1 cellular context compared by ENCODE assay signal in the genomic region with DNA sequence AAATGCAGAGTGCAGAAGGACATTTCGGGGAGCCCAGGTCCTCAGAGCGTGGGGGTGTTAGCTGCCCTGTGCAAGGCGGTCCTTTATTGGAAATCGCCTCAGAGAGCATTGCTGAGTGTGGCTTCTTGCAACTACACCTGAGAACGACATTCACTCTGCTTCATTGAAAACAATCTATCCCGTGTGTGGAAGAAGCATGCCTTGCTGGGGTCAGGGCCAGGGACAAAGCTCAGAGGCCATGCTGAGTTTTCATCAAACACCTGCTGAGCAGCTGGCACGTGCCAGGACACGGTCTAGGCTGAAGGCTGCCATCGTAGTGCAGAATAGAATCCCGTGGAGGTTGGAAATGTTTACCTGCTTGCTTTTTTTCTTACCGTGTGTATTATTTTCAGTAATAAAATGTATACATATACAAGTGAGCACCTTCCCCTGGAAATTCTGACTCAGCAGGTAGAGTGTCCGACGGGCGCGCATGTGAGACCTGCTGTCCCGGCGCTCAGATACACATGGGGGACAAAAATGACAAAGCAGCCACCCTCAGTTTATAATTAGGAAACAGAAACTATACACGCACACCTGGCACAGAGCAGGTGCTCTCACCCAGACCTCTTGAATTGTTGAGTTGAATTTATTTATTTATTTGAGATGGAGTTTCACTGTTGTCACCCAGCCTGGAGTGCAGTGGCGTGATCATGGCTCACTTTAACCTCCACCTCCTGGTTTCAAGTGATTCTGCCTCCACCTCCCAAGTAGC.
TF ChIP-seq lines count a peak whose summit lies in the region.

No MANE protein-coding gene starts in this region.

TF ChIP-seq in GM12878, 131 proteins besides CTCF, POLR2A, EP300 and RAD21 (continued from another document and continues in another):
- no peak for TF ChIP-seq MXI1 (IDR thresholded peaks at IDR 0.05; ENCODE audit: low read depth, low read length)
- TF ChIP-seq IKZF1 (conservative IDR thresholded peaks at IDR 0.05), result no peak
- TF ChIP-seq PAX8 (IDR thresholded peaks at IDR 0.05), result no peak
- TF ChIP-seq CREM (IDR thresholded peaks at IDR 0.05; ENCODE audit: low read depth), result 0 out of 2 replicates have a peak, but pooled peaks have one; percentile 7
- TF ChIP-seq TARDBP (IDR thresholded peaks at IDR 0.05; ENCODE audit: borderline replicate concordance), result no peak
- TF ChIP-seq POLR2AphosphoS5 (IDR thresholded peaks at IDR 0.05; ENCODE audit: low read length), result no peak
- peak; percentile 40 for TF ChIP-seq BACH1 (IDR thresholded peaks at IDR 0.05; ENCODE audit: borderline replicate concordance)
- peak; percentile 60; the same call in 1 of the 2 replicates for TF ChIP-seq BCL11A (IDR thresholded peaks at IDR 0.05; ENCODE audit: low read depth, low read length)
- TF ChIP-seq RUNX3 (IDR thresholded peaks at IDR 0.05; ENCODE audit: low read length), result no peak
- 0 out of 2 replicates have a peak, but pooled peaks have one; percentile 18 for TF ChIP-seq GATAD2B (conservative IDR thresholded peaks at IDR 0.05; ENCODE audit: low read depth)
- TF ChIP-seq, protein P1, sequence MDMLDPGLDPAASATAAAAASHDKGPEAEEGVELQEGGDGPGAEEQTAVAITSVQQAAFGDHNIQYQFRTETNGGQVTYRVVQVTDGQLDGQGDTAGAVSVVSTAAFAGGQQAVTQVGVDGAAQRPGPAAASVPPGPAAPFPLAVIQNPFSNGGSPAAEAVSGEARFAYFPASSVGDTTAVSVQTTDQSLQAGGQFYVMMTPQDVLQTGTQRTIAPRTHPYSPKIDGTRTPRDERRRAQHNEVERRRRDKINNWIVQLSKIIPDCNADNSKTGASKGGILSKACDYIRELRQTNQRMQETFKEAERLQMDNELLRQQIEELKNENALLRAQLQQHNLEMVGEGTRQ (IDR thresholded peaks at IDR 0.05; ENCODE audit: borderline replicate concordance, low read depth, low read length), result no peak
- peak; percentile 82; the same call in 1 of the 2 replicates for TF ChIP-seq TCF3 (IDR thresholded peaks at IDR 0.05; ENCODE audit: borderline replicate concordance, insufficient read depth, low read depth, low read length)
- no peak for TF ChIP-seq KAT2A (conservative IDR thresholded peaks at IDR 0.05; ENCODE audit: control insufficient read depth, low read depth, low read length)
- TF ChIP-seq ZNF274 (IDR thresholded peaks at IDR 0.05; ENCODE audit: insufficient read depth, insufficient read length), result no peak
- no peak for TF ChIP-seq DPF2 (IDR thresholded peaks at IDR 0.05)
- TF ChIP-seq NFIC (IDR thresholded peaks at IDR 0.05; ENCODE audit: low read depth, low read length), result no peak
- TF ChIP-seq, protein P2, sequence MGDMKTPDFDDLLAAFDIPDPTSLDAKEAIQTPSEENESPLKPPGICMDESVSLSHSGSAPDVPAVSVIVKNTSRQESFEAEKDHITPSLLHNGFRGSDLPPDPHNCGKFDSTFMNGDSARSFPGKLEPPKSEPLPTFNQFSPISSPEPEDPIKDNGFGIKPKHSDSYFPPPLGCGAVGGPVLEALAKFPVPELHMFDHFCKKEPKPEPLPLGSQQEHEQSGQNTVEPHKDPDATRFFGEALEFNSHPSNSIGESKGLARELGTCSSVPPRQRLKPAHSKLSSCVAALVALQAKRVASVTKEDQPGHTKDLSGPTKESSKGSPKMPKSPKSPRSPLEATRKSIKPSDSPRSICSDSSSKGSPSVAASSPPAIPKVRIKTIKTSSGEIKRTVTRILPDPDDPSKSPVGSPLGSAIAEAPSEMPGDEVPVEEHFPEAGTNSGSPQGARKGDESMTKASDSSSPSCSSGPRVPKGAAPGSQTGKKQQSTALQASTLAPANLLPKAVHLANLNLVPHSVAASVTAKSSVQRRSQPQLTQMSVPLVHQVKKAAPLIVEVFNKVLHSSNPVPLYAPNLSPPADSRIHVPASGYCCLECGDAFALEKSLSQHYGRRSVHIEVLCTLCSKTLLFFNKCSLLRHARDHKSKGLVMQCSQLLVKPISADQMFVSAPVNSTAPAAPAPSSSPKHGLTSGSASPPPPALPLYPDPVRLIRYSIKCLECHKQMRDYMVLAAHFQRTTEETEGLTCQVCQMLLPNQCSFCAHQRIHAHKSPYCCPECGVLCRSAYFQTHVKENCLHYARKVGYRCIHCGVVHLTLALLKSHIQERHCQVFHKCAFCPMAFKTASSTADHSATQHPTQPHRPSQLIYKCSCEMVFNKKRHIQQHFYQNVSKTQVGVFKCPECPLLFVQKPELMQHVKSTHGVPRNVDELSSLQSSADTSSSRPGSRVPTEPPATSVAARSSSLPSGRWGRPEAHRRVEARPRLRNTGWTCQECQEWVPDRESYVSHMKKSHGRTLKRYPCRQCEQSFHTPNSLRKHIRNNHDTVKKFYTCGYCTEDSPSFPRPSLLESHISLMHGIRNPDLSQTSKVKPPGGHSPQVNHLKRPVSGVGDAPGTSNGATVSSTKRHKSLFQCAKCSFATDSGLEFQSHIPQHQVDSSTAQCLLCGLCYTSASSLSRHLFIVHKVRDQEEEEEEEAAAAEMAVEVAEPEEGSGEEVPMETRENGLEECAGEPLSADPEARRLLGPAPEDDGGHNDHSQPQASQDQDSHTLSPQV (IDR thresholded peaks at IDR 0.05), result no peak; the same call in 1 of the 2 replicates
- no peak for TF ChIP-seq ZNF622 (IDR thresholded peaks at IDR 0.05)
- TF ChIP-seq, protein P3, sequence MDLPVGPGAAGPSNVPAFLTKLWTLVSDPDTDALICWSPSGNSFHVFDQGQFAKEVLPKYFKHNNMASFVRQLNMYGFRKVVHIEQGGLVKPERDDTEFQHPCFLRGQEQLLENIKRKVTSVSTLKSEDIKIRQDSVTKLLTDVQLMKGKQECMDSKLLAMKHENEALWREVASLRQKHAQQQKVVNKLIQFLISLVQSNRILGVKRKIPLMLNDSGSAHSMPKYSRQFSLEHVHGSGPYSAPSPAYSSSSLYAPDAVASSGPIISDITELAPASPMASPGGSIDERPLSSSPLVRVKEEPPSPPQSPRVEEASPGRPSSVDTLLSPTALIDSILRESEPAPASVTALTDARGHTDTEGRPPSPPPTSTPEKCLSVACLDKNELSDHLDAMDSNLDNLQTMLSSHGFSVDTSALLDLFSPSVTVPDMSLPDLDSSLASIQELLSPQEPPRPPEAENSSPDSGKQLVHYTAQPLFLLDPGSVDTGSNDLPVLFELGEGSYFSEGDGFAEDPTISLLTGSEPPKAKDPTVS (IDR thresholded peaks at IDR 0.05; ENCODE audit: low read depth, low read length), result no peak
- TF ChIP-seq IRF3 (IDR thresholded peaks at IDR 0.05), result no peak
- TF ChIP-seq SIN3A (IDR thresholded peaks at IDR 0.05; ENCODE audit: low read depth, low read length), result no peak
- TF ChIP-seq ZBTB11 (CRISPR knock-in tag; IDR thresholded peaks at IDR 0.05), result no peak
- 0 out of 2 replicates have a peak, but pooled peaks have one; percentile 19 for TF ChIP-seq FOXM1 (IDR thresholded peaks at IDR 0.05; ENCODE audit: low read depth, low read length)
- no peak for TF ChIP-seq POLR2AphosphoS2 (IDR thresholded peaks at IDR 0.05; ENCODE audit: low read depth, low read length)
- no peak for TF ChIP-seq STAT3 (IDR thresholded peaks at IDR 0.05; ENCODE audit: low read depth, low read length)
- 0 out of 2 replicates have a peak, but pooled peaks have one; percentile 22 for TF ChIP-seq JUND (IDR thresholded peaks at IDR 0.05; ENCODE audit: low read depth, low read length)
- no peak for TF ChIP-seq BRCA1 (IDR thresholded peaks at IDR 0.05; ENCODE audit: low read depth, low read length)
- no peak for TF ChIP-seq TAF1 (IDR thresholded peaks at IDR 0.05; ENCODE audit: borderline replicate concordance, low read depth, low read length)
- TF ChIP-seq CHD4 (IDR thresholded peaks at IDR 0.05), result no peak
- peak; percentile 50; the same call in 1 of the 2 replicates for TF ChIP-seq MEF2A (IDR thresholded peaks at IDR 0.05; ENCODE audit: insufficient read depth, low read depth, low read length)
- TF ChIP-seq CHD2 (IDR thresholded peaks at IDR 0.05; ENCODE audit: borderline replicate concordance, low read depth, low read length), result no peak
- no peak for TF ChIP-seq NR2F1 (conservative IDR thresholded peaks at IDR 0.05)
- TF ChIP-seq HDAC2 (IDR thresholded peaks at IDR 0.05), result no peak
- TF ChIP-seq RCOR1 (conservative IDR thresholded peaks at IDR 0.05; ENCODE audit: low read depth, low read length), result no peak
- no peak for TF ChIP-seq LARP7 (IDR thresholded peaks at IDR 0.05)
- TF ChIP-seq ZBTB4 (CRISPR knock-in tag; IDR thresholded peaks at IDR 0.05), result no peak; the same call in 1 of the 2 replicates
- TF ChIP-seq ZNF24 (IDR thresholded peaks at IDR 0.05), result no peak
- TF ChIP-seq MTA2 (IDR thresholded peaks at IDR 0.05; ENCODE audit: low read depth), result no peak
- no peak for TF ChIP-seq FOS (IDR thresholded peaks at IDR 0.05; ENCODE audit: borderline replicate concordance, extremely low read depth, insufficient read length)
- TF ChIP-seq BHLHE40 (IDR thresholded peaks at IDR 0.05; ENCODE audit: borderline replicate concordance in 1 of 2, low read depth in 2 of 2, low read length in 1 of 2), result peak; percentile 81 to 90; a peak in 3 of 4 replicates
- TF ChIP-seq, protein P4, sequence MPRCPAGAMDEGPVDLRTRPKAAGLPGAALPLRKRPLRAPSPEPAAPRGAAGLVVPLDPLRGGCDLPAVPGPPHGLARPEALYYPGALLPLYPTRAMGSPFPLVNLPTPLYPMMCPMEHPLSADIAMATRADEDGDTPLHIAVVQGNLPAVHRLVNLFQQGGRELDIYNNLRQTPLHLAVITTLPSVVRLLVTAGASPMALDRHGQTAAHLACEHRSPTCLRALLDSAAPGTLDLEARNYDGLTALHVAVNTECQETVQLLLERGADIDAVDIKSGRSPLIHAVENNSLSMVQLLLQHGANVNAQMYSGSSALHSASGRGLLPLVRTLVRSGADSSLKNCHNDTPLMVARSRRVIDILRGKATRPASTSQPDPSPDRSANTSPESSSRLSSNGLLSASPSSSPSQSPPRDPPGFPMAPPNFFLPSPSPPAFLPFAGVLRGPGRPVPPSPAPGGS (IDR thresholded peaks at IDR 0.05; ENCODE audit: borderline replicate concordance, insufficient read depth, low read depth, low read length, poor library complexity, severe bottlenecking), result no peak
- peak; percentile 96 for TF ChIP-seq TCF12 (IDR thresholded peaks at IDR 0.05; ENCODE audit: low read depth, low read length)
- TF ChIP-seq ZNF207 (IDR thresholded peaks at IDR 0.05; ENCODE audit: borderline replicate concordance), result no peak
- peak; percentile 16; the same call in 1 of the 2 replicates for TF ChIP-seq YY1 (IDR thresholded peaks at IDR 0.05; ENCODE audit: low read depth, low read length)
- TF ChIP-seq HDAC6 (IDR thresholded peaks at IDR 0.05; ENCODE audit: unreplicated experiment), result no peak
- TF ChIP-seq JUNB (IDR thresholded peaks at IDR 0.05), result no peak
- TF ChIP-seq ASH2L (IDR thresholded peaks at IDR 0.05; ENCODE audit: borderline replicate concordance, low read depth), result no peak
- no peak for TF ChIP-seq ZBED1 (IDR thresholded peaks at IDR 0.05; ENCODE audit: borderline replicate concordance)
